8 cellular contexts compared by ENCODE assay signal in the genomic region with DNA sequence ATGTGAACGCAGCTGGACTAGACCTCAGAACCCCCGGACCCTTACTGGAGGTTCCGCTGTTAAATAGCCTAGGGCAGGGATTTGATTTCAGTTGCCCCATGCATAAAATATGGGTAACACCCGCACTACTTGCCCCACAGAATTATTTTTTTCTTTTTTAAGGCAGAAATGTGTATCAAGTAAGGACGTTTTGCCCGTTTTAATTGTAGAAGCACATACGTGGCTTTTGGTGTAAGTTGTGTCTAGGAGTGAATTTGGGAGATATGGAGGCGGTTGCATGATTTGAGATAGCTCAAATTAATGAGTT. TPM values are rescaled to one million over a fixed set of nuclear protein-coding genes. Genes with fewer than 3 reads are reported as not detected.
DNase-seq lines count a peak whose midpoint lies in the region; ATAC-seq, FAIRE-seq and TF ChIP-seq lines count a peak whose summit lies in the region.

No MANE protein-coding gene starts in this region.

- H3K4me3 Mint-ChIP-seq in activated naive CD8-positive, alpha-beta T cell treated with anti-CD3 and anti-CD28 coated beads for 36 hours, result peak overlapping the region; percentile 83
- H3K4me3 Mint-ChIP-seq in stimulated activated naive CD8-positive, alpha-beta T cell treated with anti-CD3 and anti-CD28 coated beads, Interleukin-15, amount 100 ng/mL, for 72 hours, result peak overlapping the region; percentile 88 to 89

- no peak for TF ChIP-seq EP300 in A549 (IDR thresholded peaks at IDR 0.05)

- no peaks in the 10 kb centered on the region for H3K9me3 ChIP-seq in A549

- H3K4me2 ChIP-seq in A549, result peak overlapping the region; percentile 94

- TF ChIP-seq POLR2A in A549 (IDR thresholded peaks at IDR 0.05; ENCODE audit: low read length), result no peak

- peak overlapping the region; percentile 94 for H3K27ac Mint-ChIP-seq in activated naive CD8-positive, alpha-beta T cell treated with anti-CD3 and anti-CD28 coated beads for 36 hours
- H3K27ac Mint-ChIP-seq in stimulated activated naive CD8-positive, alpha-beta T cell treated with anti-CD3 and anti-CD28 coated beads, Interleukin-15, amount 100 ng/mL, for 72 hours, result peak overlapping the region; percentile 85 to 96

- peaks cover 36% of the 10 kb centered on the region for H3K4me1 ChIP-seq in A549

- CTCF ChIA-PET in A549 (lab: Yijun Ruan, JAX), result interaction anchor here (0.7 to 1.9 kb wide), 6 partner anchors 9 to 881 kb away, joined by 3 to 9 read pairs (median 5); no protein-coding TSS in a partner anchor

- DNase-seq in A549 (ENCODE audit: low read depth in 1 of 2, low spot score in 1 of 2) (peak in 1 of 2 experiments; percentile 49), inferior parietal cortex (ENCODE audit: extremely low spot score) (peak; percentile 66)
- DNase-seq in activated naive CD8-positive, alpha-beta T cell treated with anti-CD3 and anti-CD28 coated beads for 36 hours, result no peak
- DNase-seq in stimulated activated naive CD8-positive, alpha-beta T cell treated with anti-CD3 and anti-CD28 coated beads, Interleukin-15, amount 100 ng/mL, for 72 hours, result no peak
- no peak for DNase-seq in activated CD8-positive, alpha-beta memory T cell treated with anti-CD3 and anti-CD28 coated beads for 24 hours

- H3K36me3 Mint-ChIP-seq in activated naive CD8-positive, alpha-beta T cell treated with anti-CD3 and anti-CD28 coated beads for 36 hours, result peaks cover 30% of the 10 kb centered on the region

- FAIRE-seq in A549 (lab: Jason Lieb, UNC), result no peak

- 1% methylated on average over 8 of the region's 8 CpGs for WGBS in A549 (ENCODE audit: missing lambda C conversion rate)

- H3K4me1 Mint-ChIP-seq in activated naive CD8-positive, alpha-beta T cell treated with anti-CD3 and anti-CD28 coated beads for 36 hours, result peaks cover 33% of the 10 kb centered on the region
- H3K4me1 Mint-ChIP-seq in stimulated activated naive CD8-positive, alpha-beta T cell treated with anti-CD3 and anti-CD28 coated beads, Interleukin-15, amount 100 ng/mL, for 72 hours, result peaks cover 40% of the 10 kb centered on the region

- no peak for TF ChIP-seq RAD21 in A549 (conservative IDR thresholded peaks at IDR 0.05 in 1 of 2, IDR thresholded peaks at IDR 0.05 in 1 of 2)

- H3K4me3 ChIP-seq in A549, result peak overlapping the region; percentile 70

- no peak for TF ChIP-seq CTCF in A549 (IDR thresholded peaks at IDR 0.05)

- H3K27ac ChIP-seq in A549, result peak overlapping the region; percentile 91 to 95

- peaks cover 9% of the 10 kb centered on the region for H3K27me3 Mint-ChIP-seq in activated naive CD8-positive, alpha-beta T cell treated with anti-CD3 and anti-CD28 coated beads for 36 hours
- peaks cover 2% of the 10 kb centered on the region for H3K27me3 Mint-ChIP-seq in stimulated activated naive CD8-positive, alpha-beta T cell treated with anti-CD3 and anti-CD28 coated beads, Interleukin-15, amount 100 ng/mL, for 72 hours

- H3K9me3 Mint-ChIP-seq in activated naive CD8-positive, alpha-beta T cell treated with anti-CD3 and anti-CD28 coated beads for 36 hours, result no peaks in the 10 kb centered on the region
- H3K9me3 Mint-ChIP-seq in stimulated activated naive CD8-positive, alpha-beta T cell treated with anti-CD3 and anti-CD28 coated beads, Interleukin-15, amount 100 ng/mL, for 72 hours, result no peaks in the 10 kb centered on the region

- POLR2A ChIA-PET in A549 (lab: Yijun Ruan, JAX), result interaction anchor here (0.7 to 3.4 kb wide), 8 partner anchors 21 to 686 kb away, joined by 3 to 35 read pairs (median 4); partner anchors contain the start of gene GSK3B

- ATAC-seq in A549 (peak; percentile 11 to 15; a peak in 4 of 6 replicates), GM21447 (IDR thresholded peaks at IDR 0.05; ENCODE audit: unreplicated experiment) (peak; percentile 2), GM18907 (IDR thresholded peaks at IDR 0.05; ENCODE audit: unreplicated experiment) (no peak), HG03460 (IDR thresholded peaks at IDR 0.05; ENCODE audit: unreplicated experiment) (no peak)
- no peak for ATAC-seq in stimulated activated naive CD8-positive, alpha-beta T cell treated with anti-CD3 and anti-CD28 coated beads, Interleukin-15, amount 100 ng/mL, for 72 hours

TF ChIP-seq in A549, 52 proteins besides CTCF, POLR2A, EP300 and RAD21:
- TF ChIP-seq HES2 (IDR thresholded peaks at IDR 0.05), result no peak
- no peak for TF ChIP-seq HOXB5 (CRISPR knock-in tag; IDR thresholded peaks at IDR 0.05)
- TF ChIP-seq CEBPB (IDR thresholded peaks at IDR 0.05), result no peak
- TF ChIP-seq, protein P1, sequence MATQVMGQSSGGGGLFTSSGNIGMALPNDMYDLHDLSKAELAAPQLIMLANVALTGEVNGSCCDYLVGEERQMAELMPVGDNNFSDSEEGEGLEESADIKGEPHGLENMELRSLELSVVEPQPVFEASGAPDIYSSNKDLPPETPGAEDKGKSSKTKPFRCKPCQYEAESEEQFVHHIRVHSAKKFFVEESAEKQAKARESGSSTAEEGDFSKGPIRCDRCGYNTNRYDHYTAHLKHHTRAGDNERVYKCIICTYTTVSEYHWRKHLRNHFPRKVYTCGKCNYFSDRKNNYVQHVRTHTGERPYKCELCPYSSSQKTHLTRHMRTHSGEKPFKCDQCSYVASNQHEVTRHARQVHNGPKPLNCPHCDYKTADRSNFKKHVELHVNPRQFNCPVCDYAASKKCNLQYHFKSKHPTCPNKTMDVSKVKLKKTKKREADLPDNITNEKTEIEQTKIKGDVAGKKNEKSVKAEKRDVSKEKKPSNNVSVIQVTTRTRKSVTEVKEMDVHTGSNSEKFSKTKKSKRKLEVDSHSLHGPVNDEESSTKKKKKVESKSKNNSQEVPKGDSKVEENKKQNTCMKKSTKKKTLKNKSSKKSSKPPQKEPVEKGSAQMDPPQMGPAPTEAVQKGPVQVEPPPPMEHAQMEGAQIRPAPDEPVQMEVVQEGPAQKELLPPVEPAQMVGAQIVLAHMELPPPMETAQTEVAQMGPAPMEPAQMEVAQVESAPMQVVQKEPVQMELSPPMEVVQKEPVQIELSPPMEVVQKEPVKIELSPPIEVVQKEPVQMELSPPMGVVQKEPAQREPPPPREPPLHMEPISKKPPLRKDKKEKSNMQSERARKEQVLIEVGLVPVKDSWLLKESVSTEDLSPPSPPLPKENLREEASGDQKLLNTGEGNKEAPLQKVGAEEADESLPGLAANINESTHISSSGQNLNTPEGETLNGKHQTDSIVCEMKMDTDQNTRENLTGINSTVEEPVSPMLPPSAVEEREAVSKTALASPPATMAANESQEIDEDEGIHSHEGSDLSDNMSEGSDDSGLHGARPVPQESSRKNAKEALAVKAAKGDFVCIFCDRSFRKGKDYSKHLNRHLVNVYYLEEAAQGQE (IDR thresholded peaks at IDR 0.05), result no peak
- TF ChIP-seq NPAS2 (CRISPR knock-in tag; IDR thresholded peaks at IDR 0.05; ENCODE audit: borderline replicate concordance), result no peak
- TF ChIP-seq MAFK (IDR thresholded peaks at IDR 0.05; ENCODE audit: partially characterized antibody), result no peak
- no peak for TF ChIP-seq RFX5 (IDR thresholded peaks at IDR 0.05)
- no peak for TF ChIP-seq TFCP2L1 (CRISPR knock-in tag; IDR thresholded peaks at IDR 0.05)

RNA-seq across cellular contexts. Expression of gene LRRC58, which starts 0.6 kb away (rescaled TPM):
- polyA plus RNA-seq in A549 (2011; rRNA removed) (24.1 and 29.9 TPM in 2 replicates), A549 (2017; fragmentation: RNase III; extraction: RNeasy Plus Mini Kit Qiagen cat#74134 plus additional on column Dnase treatment) (13.2 to 15.4 TPM (median 14.8 TPM) in 3 replicates)
- polyA plus RNA-seq in A549 (2012; cell fraction: cytosol; rRNA removed), result 6.0 and 7.4 TPM in 2 replicates
- polyA plus RNA-seq in A549 (2012; cell fraction: nucleus; rRNA removed), result 3.4 and 4.0 TPM in 2 replicates
- polyA minus RNA-seq in A549 (2011; rRNA and poly(A)+ RNA removed), result 12.4 and 13.2 TPM in 2 replicates
- 10 to 100 TPM; 41.4 to 42.4 TPM for total RNA-seq in activated naive CD8-positive, alpha-beta T cell treated with anti-CD3 and anti-CD28 coated beads for 36 hours

Comparison
In these comparisons a context has a peak if more than half of its experiments do, and no peak if none do; other contexts are left out.
1. ATAC-seq: peak in A549 (2 of 2) and GM21447 (single experiment); none in stimulated activated naive CD8-positive, alpha-beta T cell treated with anti-CD3 and anti-CD28 coated beads, Interleukin-15, amount 100 ng/mL, for 72 hours (single experiment), GM18907 (single experiment) and HG03460 (single experiment).